ENCODE assay signal across 1 cellular context in genomic region chr12:89349814-89350213, GRCh38.
TF ChIP-seq lines count a peak whose summit lies in the region.

No MANE protein-coding gene starts in this region.

TF ChIP-seq in GM23338, 12 proteins besides CTCF, POLR2A, EP300 and RAD21 (continued from another document):
- TF ChIP-seq REST (IDR thresholded peaks at IDR 0.05; ENCODE audit: unreplicated experiment) (no peak), STAT1 (IDR thresholded peaks at IDR 0.05; ENCODE audit: unreplicated experiment) (no peak), CREB1 (CRISPR knock-in tag; IDR thresholded peaks at IDR 0.05; ENCODE audit: low read depth) (0 out of 2 replicates have a peak, but pooled peaks have one; percentile 45), ZNF331 (CRISPR knock-in tag; IDR thresholded peaks at IDR 0.05; ENCODE audit: low read depth) (no peak), ETS1 (IDR thresholded peaks at IDR 0.05) (peak; percentile 76), POLR2AphosphoS5 (IDR thresholded peaks at IDR 0.05; ENCODE audit: low read depth) (peak; percentile 51)
